In genomic region chr14:55306938-55307589, GRCh38 we compare ENCODE assay signal across 19 cellular contexts. TPM values are rescaled to one million over a fixed set of nuclear protein-coding genes. Genes with fewer than 3 reads are reported as not detected.
DNase-seq lines count a peak whose midpoint lies in the region; ATAC-seq, FAIRE-seq and TF ChIP-seq lines count a peak whose summit lies in the region.
"Had no signal": no experiment of that assay in that cellular context is flagged by ENCODE, and none has a peak within 500 bp of the region (broad histone marks: within the 10 kb centered on the region; RNA-seq: fewer than 3 reads in every experiment).

No MANE protein-coding gene starts in this region.

- H3K9me3 ChIP-seq in pancreas, result no peaks in the 10 kb centered on the region
- H3K9me3 ChIP-seq: ascending aorta, testis had no signal

- TF ChIP-seq EP300 in Ishikawa (IDR thresholded peaks at IDR 0.05; ENCODE audit: borderline replicate concordance), result peak; percentile 11; the same call in 1 of the 2 replicates

- 53 to 60% methylated on average over 5 of the region's 5 CpGs for WGBS in pancreas, 2 donors

- ATAC-seq in pancreas, result peak in 1 of 4 donors; percentile 25
- no peak for ATAC-seq in HG02678 (IDR thresholded peaks at IDR 0.05; ENCODE audit: unreplicated experiment)
- ATAC-seq: HCT116 had no signal

- no peaks in the 10 kb centered on the region for H3K27me3 Mint-ChIP-seq in T-helper 2 cell treated with Interferon-gamma antibody and Interleukin-4, amounts not matched to agents 5 μg/mL and 100 μg/mL, for 36 hours (ENCODE audit: low read depth)

- peak; percentile 61 for FAIRE-seq in pancreas (lab: Jason Lieb, UNC)
- FAIRE-seq: islet of Langerhans had no signal

- no peaks in the 10 kb centered on the region for H3K36me3 ChIP-seq in pancreas
- H3K36me3 ChIP-seq: ascending aorta, WERI-Rb-1 had no signal

- H3K4me3 Mint-ChIP-seq in T-helper 2 cell treated with Interferon-gamma antibody and Interleukin-4, amounts not matched to agents 5 μg/mL and 100 μg/mL, for 36 hours, result no peak overlapping the region

- peak; percentile 98 for DNase-seq in NCI-H69 (lab: John Stamatoyannopoulos, UW)
- DNase-seq in fibroblast of the aortic adventitia (ENCODE audit: low read depth), result peak; percentile 68
- no peak for DNase-seq in pancreas
- no peak for DNase-seq in NCI-H2107 (lab: John Stamatoyannopoulos, UW)
- DNase-seq in NCI-H1048 (lab: John Stamatoyannopoulos, UW), result no peak
- DNase-seq in T-helper 2 cell treated with Interferon-gamma antibody and Interleukin-4, amounts not matched to agents 5 μg/mL and 100 μg/mL, for 36 hours (ENCODE audit: low spot score), result no peak
- DNase-seq: activated gamma-delta T cell, AML-193, DMS79, NCI-H446, PC-9, testis, WERI-Rb-1 had no signal

- peaks cover 12% of the 10 kb centered on the region for H3K4me1 Mint-ChIP-seq in T-helper 2 cell treated with Interferon-gamma antibody and Interleukin-4, amounts not matched to agents 5 μg/mL and 100 μg/mL, for 36 hours (ENCODE audit: low read depth)

- H3K27ac ChIP-seq in pancreas, result no peak overlapping the region
- H3K27ac ChIP-seq: HL-60, PC-9, testis, WERI-Rb-1 had no signal

- H3K4me3 ChIP-seq in fibroblast of the aortic adventitia (ENCODE audit: low read depth, low read length) (no peak overlapping the region), pancreas (no peak overlapping the region)
- H3K4me3 ChIP-seq: ascending aorta, PC-9, testis had no signal

- H3K27me3 ChIP-seq in pancreas, result no peaks in the 10 kb centered on the region
- H3K27me3 ChIP-seq: ascending aorta, testis had no signal

- H3K36me3 Mint-ChIP-seq in T-helper 2 cell treated with Interferon-gamma antibody and Interleukin-4, amounts not matched to agents 5 μg/mL and 100 μg/mL, for 36 hours (ENCODE audit: low read depth), result peaks cover 24% of the 10 kb centered on the region

- intact Hi-C loops in pancreas (cut with DNase I), result no loop called here

- H3K4me1 ChIP-seq in pancreas, result peaks cover 0 to 8% (median 5%) of the 10 kb centered on the region in 3 donors

- H3K27ac Mint-ChIP-seq in T-helper 2 cell treated with Interferon-gamma antibody and Interleukin-4, amounts not matched to agents 5 μg/mL and 100 μg/mL, for 36 hours, result no peak overlapping the region

- no peak for TF ChIP-seq RAD21 in Ishikawa (IDR thresholded peaks at IDR 0.05; ENCODE audit: low read depth)

- no peak for TF ChIP-seq CTCF in fibroblast of the aortic adventitia (IDR thresholded peaks at IDR 0.05; ENCODE audit: insufficient read depth, low read length)
- TF ChIP-seq CTCF in pancreas (IDR thresholded peaks at IDR 0.05), result no peak

- peaks cover 24% of the 10 kb centered on the region for H3K9me3 Mint-ChIP-seq in T-helper 2 cell treated with Interferon-gamma antibody and Interleukin-4, amounts not matched to agents 5 μg/mL and 100 μg/mL, for 36 hours

TF ChIP-seq in Ishikawa, 13 proteins besides CTCF, POLR2A, EP300 and RAD21:
- TF ChIP-seq NFIC (IDR thresholded peaks at IDR 0.05) (peak; percentile 44), TEAD4 (IDR thresholded peaks at IDR 0.05) (no peak), FOXM1 (IDR thresholded peaks at IDR 0.05; ENCODE audit: borderline replicate concordance, low read depth) (no peak), ZBTB7A (IDR thresholded peaks at IDR 0.05; ENCODE audit: low read depth) (no peak)

RNA-seq across cellular contexts. Expression of gene FBXO34, which starts 35.8 kb away (rescaled TPM):
- total RNA-seq in fibroblast of the aortic adventitia (ENCODE audit: low replicate concordance) (19.7 and 26.5 TPM in 2 replicates), pancreas (10 to 100 TPM in 2 of 6 donors, 1 to 10 TPM in 4; 8.2 to 19.7 (median 9.5) TPM)
- polyA plus RNA-seq in pancreas, result 1 to 10 TPM; 4.6 to 7.3 TPM

Comparison
In these comparisons a context has a peak if more than half of its experiments do, and no peak if none do; other contexts are left out.
1. DNase-seq: peak in NCI-H69 (single experiment) and fibroblast of the aortic adventitia (single experiment); none in pancreas (0 of 6), NCI-H2107 (single experiment), NCI-H1048 (single experiment) and T-helper 2 cell treated with Interferon-gamma antibody and Interleukin-4, amounts not matched to agents 5 μg/mL and 100 μg/mL, for 36 hours (single experiment).